ENCODE assay signal across 22 cellular contexts in genomic region chr18:8548186-8548585, GRCh38.
DNase-seq lines count a peak whose midpoint lies in the region; ATAC-seq and TF ChIP-seq lines count a peak whose summit lies in the region.
"Had no signal": no experiment of that assay in that cellular context is flagged by ENCODE, and none has a peak within 500 bp of the region (broad histone marks: within the 10 kb centered on the region; RNA-seq: fewer than 3 reads in every experiment).

No MANE protein-coding gene starts in this region.

- H3K4me3 ChIP-seq in epithelial cell of esophagus (ENCODE audit: low read length) (no peak overlapping the region), right cardiac atrium (ENCODE audit: low read length) (no peak overlapping the region)
- H3K4me3 ChIP-seq: BLaER1 treated with 17β-estradiol and CSF1 and Interleukin-3, amounts not matched to agents 10 nM and 100 nM; neural progenitor cell; PC-9; sigmoid colon had no signal

- no peaks in the 10 kb centered on the region for H3K27me3 ChIP-seq in right cardiac atrium (ENCODE audit: control insufficient read depth, insufficient read depth)
- H3K27me3 ChIP-seq: BLaER1 treated with 17β-estradiol and CSF1 and Interleukin-3, amounts not matched to agents 10 nM and 100 nM; neural progenitor cell; sigmoid colon had no signal

- POLR2A ChIA-PET in RWPE1 (lab: Yijun Ruan, JAX; ENCODE audit: low non-redundant PET), result no interaction called here

- intact Hi-C loops in sciatic nerve (cut with DNase I), result no loop called here
- intact Hi-C loops in right cardiac atrium (cut with DNase I), result loop anchor here in 1 of 4 donors (10.0 kb wide), 1 partner anchor 63 kb away; no protein-coding TSS in a partner anchor

- CTCF ChIA-PET in RWPE1 (lab: Yijun Ruan, JAX), result no interaction called here

- H3K9me3 ChIP-seq in right cardiac atrium (ENCODE audit: control insufficient read depth, low read length), result no peaks in the 10 kb centered on the region
- H3K9me3 ChIP-seq: BLaER1 treated with 17β-estradiol and CSF1 and Interleukin-3, amounts not matched to agents 10 nM and 100 nM; sigmoid colon had no signal

- no peaks in the 10 kb centered on the region for H3K4me1 ChIP-seq in right cardiac atrium (ENCODE audit: control insufficient read depth, insufficient read depth, low read length)
- H3K4me1 ChIP-seq: BLaER1 treated with 17β-estradiol and CSF1 and Interleukin-3, amounts not matched to agents 10 nM and 100 nM; neural progenitor cell; sigmoid colon had no signal

- 82% methylated on average over 8 of the region's 8 CpGs for WGBS in right cardiac atrium

- no peak overlapping the region for H3K27ac ChIP-seq in RWPE1
- no peak overlapping the region for H3K27ac ChIP-seq in right cardiac atrium (ENCODE audit: low read length)
- H3K27ac ChIP-seq: BLaER1 treated with 17β-estradiol and CSF1 and Interleukin-3, amounts not matched to agents 10 nM and 100 nM; neural progenitor cell; PC-9; sigmoid colon had no signal

- TF ChIP-seq CTCF in RWPE1 (conservative IDR thresholded peaks at IDR 0.05; ENCODE audit: low read depth) (no peak), epithelial cell of esophagus (IDR thresholded peaks at IDR 0.05; ENCODE audit: insufficient read depth, low read depth, low read length, missing control alignments) (no peak)

- ATAC-seq in sciatic nerve (peak; percentile 72), right cardiac atrium (no peak), GM18870 (IDR thresholded peaks at IDR 0.05; ENCODE audit: unreplicated experiment) (no peak), GM18511 (IDR thresholded peaks at IDR 0.05; ENCODE audit: unreplicated experiment) (no peak)
- ATAC-seq: activated CD8-positive, alpha-beta memory T cell treated with anti-CD3 and anti-CD28 coated beads, Interleukin-2, amount 10 ng/mL, durations not matched to agents 7 days and 5 days had no signal

- DNase-seq in EL (peak; percentile 24), RWPE1 (ENCODE audit: low spot score) (peak; percentile 27), epithelial cell of esophagus (ENCODE audit: low read depth) (peak; percentile 76), sciatic nerve (ENCODE audit: low spot score) (no peak), right cardiac atrium (no peak)
- DNase-seq in activated CD4-positive, alpha-beta T cell treated with anti-CD3 and anti-CD28 coated beads, Interleukin-2, amount 50 U/mL, for 1 hour, result no peak
- DNase-seq: activated CD8-positive, alpha-beta memory T cell treated with anti-CD3 and anti-CD28 coated beads, Interleukin-2, amount 10 ng/mL, durations not matched to agents 7 days and 5 days; activated gamma-delta T cell treated with Interleukin-2 at 50 U/mL for 16 hours; DMS53; effector CD4-positive, alpha-beta T cell; HCEC 1CT; KG1; NCI-H1694 treated with DMSO at 0.1 percent for 48 hours; NCI-H524 treated with DMSO at 0.1 percent for 48 hours; PC-9; sigmoid colon; stimulated activated CD4-positive, alpha-beta T cell treated with anti-CD3 and anti-CD28 coated beads, Interleukin-4, amount 100 ng/mL, for 4 hours; T-helper 1 cell had no signal

Comparison
In these comparisons a context has a peak if more than half of its experiments do, and no peak if none do; other contexts are left out.
1. DNase-seq: peak in EL (single experiment), RWPE1 (single experiment) and epithelial cell of esophagus (single experiment); none in sciatic nerve (single experiment), right cardiac atrium (0 of 3) and activated CD4-positive, alpha-beta T cell treated with anti-CD3 and anti-CD28 coated beads, Interleukin-2, amount 50 U/mL, for 1 hour (single experiment).